In the genomic region with DNA sequence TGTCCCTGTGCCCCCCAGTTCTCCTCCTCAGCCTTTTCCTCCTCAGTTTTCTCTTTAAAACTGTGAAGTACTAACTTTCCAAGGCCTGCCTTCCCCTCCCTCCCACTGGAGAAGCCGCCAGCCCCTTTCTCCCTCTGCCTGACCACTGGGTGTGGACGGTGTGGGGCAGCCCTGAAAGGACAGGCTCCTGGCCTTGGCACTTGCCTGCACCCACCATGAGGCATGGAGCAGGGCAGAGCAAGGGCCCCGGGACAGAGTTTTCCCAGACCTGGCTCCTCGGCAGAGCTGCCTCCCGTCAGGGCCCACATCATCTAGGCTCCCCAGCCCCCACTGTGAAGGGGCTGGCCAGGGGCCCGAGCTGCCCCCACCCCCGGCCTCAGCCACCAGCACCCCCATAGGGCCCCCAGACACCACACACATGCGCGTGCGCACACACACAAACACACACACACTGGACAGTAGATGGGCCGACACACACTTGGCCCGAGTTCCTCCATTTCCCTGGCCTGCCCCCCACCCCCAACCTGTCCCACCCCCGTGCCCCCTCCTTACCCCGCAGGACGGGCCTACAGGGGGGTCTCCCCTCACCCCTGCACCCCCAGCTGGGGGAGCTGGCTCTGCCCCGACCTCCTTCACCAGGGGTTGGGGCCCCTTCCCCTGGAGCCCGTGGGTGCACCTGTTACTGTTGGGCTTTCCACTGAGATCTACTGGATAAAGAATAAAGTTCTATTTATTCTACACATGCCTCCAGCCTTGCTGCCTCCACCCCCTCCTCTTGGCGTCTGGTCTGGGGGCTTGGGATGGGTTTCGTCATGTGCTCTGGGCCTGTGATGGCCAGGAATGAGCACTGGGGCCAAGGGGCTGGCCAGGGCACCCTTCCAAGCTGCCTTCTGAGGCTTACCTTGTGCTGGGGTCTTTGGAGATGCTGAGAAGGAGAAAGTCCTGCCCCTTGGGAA, we compare ENCODE assay signal across 1 cellular context.
TF ChIP-seq lines count a peak whose summit lies in the region.

No MANE protein-coding gene starts in this region.

TF ChIP-seq in endothelial cell of umbilical vein, 7 proteins besides CTCF, POLR2A, EP300 and RAD21:
- TF ChIP-seq JUN (IDR thresholded peaks at IDR 0.05; ENCODE audit: borderline replicate concordance, insufficient read depth, insufficient read length, low read depth) (no peak), EZH2 (IDR thresholded peaks at IDR 0.05; ENCODE audit: borderline replicate concordance, low read depth, low read length, severe bottlenecking) (no peak), POLR2AphosphoS5 (IDR thresholded peaks at IDR 0.05; ENCODE audit: insufficient read depth, low read depth, low read length) (no peak), GATA2 (IDR thresholded peaks at IDR 0.05; ENCODE audit: insufficient read depth, insufficient read length, low read depth, low read length) (no peak), MYC (IDR thresholded peaks at IDR 0.05; ENCODE audit: low read depth, low read length) (no peak), FOS (IDR thresholded peaks at IDR 0.05; ENCODE audit: borderline replicate concordance, insufficient read depth, low read length) (no peak)
- TF ChIP-seq, protein P1, sequence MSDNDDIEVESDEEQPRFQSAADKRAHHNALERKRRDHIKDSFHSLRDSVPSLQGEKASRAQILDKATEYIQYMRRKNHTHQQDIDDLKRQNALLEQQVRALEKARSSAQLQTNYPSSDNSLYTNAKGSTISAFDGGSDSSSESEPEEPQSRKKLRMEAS (IDR thresholded peaks at IDR 0.05; ENCODE audit: insufficient read depth, insufficient read length): no peak
TF ChIP-seq in endothelial cell of umbilical vein: peak in this region for 0.
